8 cellular contexts compared by ENCODE assay signal in the genomic region with DNA sequence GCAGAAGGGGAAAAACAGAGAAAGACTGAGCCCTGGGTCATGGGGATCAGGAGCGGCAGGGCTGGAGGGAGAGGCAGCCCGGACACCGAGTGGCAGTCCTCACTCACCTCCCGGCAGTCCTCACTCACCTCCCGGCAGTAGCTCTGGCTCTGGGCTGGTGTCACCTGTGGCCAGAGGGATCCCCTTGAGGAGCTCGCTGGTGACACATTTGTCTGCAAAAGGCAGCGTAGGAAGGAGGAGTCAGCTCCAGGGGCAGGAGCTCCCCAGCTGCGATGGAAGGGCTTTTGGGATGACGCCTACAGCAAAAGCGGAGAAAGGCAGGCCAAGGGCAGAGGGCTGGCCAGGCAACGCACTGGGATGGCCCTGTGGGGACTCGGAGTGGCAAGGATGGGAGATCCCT. TPM values are rescaled to one million over a fixed set of nuclear protein-coding genes. Genes with fewer than 3 reads are reported as not detected.
A peak's percentile ranks its signal among the peaks of the same experiment; 100 is the strongest.
DNase-seq lines count a peak whose midpoint lies in the region; TF ChIP-seq lines count a peak whose summit lies in the region.

No MANE protein-coding gene starts in this region.

- peak overlapping the region; percentile 85 for H3K27ac Mint-ChIP-seq in activated CD4-positive, alpha-beta memory T cell treated with anti-CD3 and anti-CD28 coated beads, Interleukin-2, amount 10 ng/mL, durations not matched to agents 7 days and 5 days

- TF ChIP-seq CTCF in stomach (IDR thresholded peaks at IDR 0.05), result no peak

- TF ChIP-seq EP300 in stomach (IDR thresholded peaks at IDR 0.05), result no peak

- H3K27me3 ChIP-seq in iPS-15b (ENCODE audit: control insufficient read depth, insufficient read depth, low read length) (no peaks in the 10 kb centered on the region), stomach (no peaks in the 10 kb centered on the region)

- H3K4me3 ChIP-seq in iPS-15b (ENCODE audit: low read depth, low read length) (peak overlapping the region; percentile 96), stomach (peak overlapping the region; percentile 78 to 97 (median 87))

- no peak for TF ChIP-seq POLR2A in stomach (IDR thresholded peaks at IDR 0.05)

- no peaks in the 10 kb centered on the region for H3K27me3 Mint-ChIP-seq in activated CD4-positive, alpha-beta memory T cell treated with anti-CD3 and anti-CD28 coated beads, Interleukin-2, amount 10 ng/mL, durations not matched to agents 7 days and 5 days

- peaks cover 27% of the 10 kb centered on the region for H3K4me1 Mint-ChIP-seq in activated CD4-positive, alpha-beta memory T cell treated with anti-CD3 and anti-CD28 coated beads, Interleukin-2, amount 10 ng/mL, durations not matched to agents 7 days and 5 days

- POLR2A ChIA-PET in activated CD4-positive, alpha-beta memory T cell treated with anti-CD3 and anti-CD28 coated beads, Interleukin-2, amount 10 ng/mL, durations not matched to agents 7 days and 5 days (lab: Charles Lee), result interaction anchor here (0.5 to 10.1 kb wide), 8 partner anchors 10 to 982 kb away, joined by 3 to 96 read pairs (median 4); partner anchors contain the start of genes ANGPTL6, DNMT1 and PPAN

- H3K36me3 ChIP-seq in iPS-15b (ENCODE audit: control insufficient read depth, insufficient read depth, low read length), result peaks cover 36% of the 10 kb centered on the region
- peaks cover 43 to 48% (median 47%) of the 10 kb centered on the region in 4 donors for H3K36me3 ChIP-seq in stomach

- 27 to 36% (median 30%) methylated on average over 10 to 12 of the region's 12 CpGs for WGBS in stomach, 5 donors

- no peaks in the 10 kb centered on the region for H3K9me3 Mint-ChIP-seq in activated CD4-positive, alpha-beta memory T cell treated with anti-CD3 and anti-CD28 coated beads, Interleukin-2, amount 10 ng/mL, durations not matched to agents 7 days and 5 days

- H3K27ac ChIP-seq in stomach, result peak overlapping the region in 4 of 5 donors; percentile 74 to 86 (median 82)

- intact Hi-C loops in stomach (cut with DNase I; ENCODE audit: low total_unique reads), result loop anchor here (10.0 kb wide), 1 partner anchor 136 kb away; the partner anchor contains the start of gene MRPL4

- H3K36me3 Mint-ChIP-seq in activated CD4-positive, alpha-beta memory T cell treated with anti-CD3 and anti-CD28 coated beads, Interleukin-2, amount 10 ng/mL, durations not matched to agents 7 days and 5 days (ENCODE audit: low read depth), result peaks cover 34% of the 10 kb centered on the region

- H3K4me1 ChIP-seq in iPS-15b (ENCODE audit: control insufficient read depth, insufficient read depth, low read length) (no peaks in the 10 kb centered on the region), stomach (peaks cover 17 to 47% (median 31%) of the 10 kb centered on the region in 4 donors)

- CTCF ChIA-PET in activated CD4-positive, alpha-beta memory T cell treated with anti-CD3 and anti-CD28 coated beads, Interleukin-2, amount 10 ng/mL, durations not matched to agents 7 days and 5 days (lab: Charles Lee), result interaction anchor here (0.6 to 2.1 kb wide), 4 partner anchors 10 to 140 kb away, joined by 3 to 8 read pairs (median 4); no protein-coding TSS in a partner anchor

- peak overlapping the region; percentile 98 for H3K9ac ChIP-seq in iPS-15b (ENCODE audit: low read depth, low read length)

- peak overlapping the region; percentile 94 for H3K4me3 Mint-ChIP-seq in activated CD4-positive, alpha-beta memory T cell treated with anti-CD3 and anti-CD28 coated beads, Interleukin-2, amount 10 ng/mL, durations not matched to agents 7 days and 5 days

- DNase-seq in DMS53 (lab: John Stamatoyannopoulos, UW), result peak; percentile 48
- no peak for DNase-seq in DMS53 treated with DMSO at 0.1 percent for 48 hours (lab: John Stamatoyannopoulos, UW; ENCODE audit: unreplicated experiment)
- DNase-seq in activated CD4-positive, alpha-beta memory T cell treated with anti-CD3 and anti-CD28 coated beads, Interleukin-2, amount 10 ng/mL, durations not matched to agents 7 days and 5 days, result no peak
- no peak for DNase-seq in stomach
- DNase-seq in NCI-H2029 (lab: John Stamatoyannopoulos, UW), result no peak
- DNase-seq in ureter (ENCODE audit: low spot score), result no peak
- no peak for DNase-seq in cerebellar cortex (ENCODE audit: low spot score)

- H3K9me3 ChIP-seq in iPS-15b (ENCODE audit: control insufficient read depth, insufficient read depth, low read length) (no peaks in the 10 kb centered on the region), stomach (no peaks in the 10 kb centered on the region)

RNA-seq across cellular contexts. Expression of gene EIF3G, which starts 0.7 kb away (rescaled TPM):
- total RNA-seq in activated CD4-positive, alpha-beta memory T cell treated with anti-CD3 and anti-CD28 coated beads, Interleukin-2, amount 10 ng/mL, durations not matched to agents 7 days and 5 days, result 100 to 1,000 TPM; 202 to 203 TPM
- total RNA-seq in stomach (100 to 1,000 TPM; 144 to 324 (median 252) TPM), ureter (238 TPM)
- polyA plus RNA-seq in stomach, result 100 to 1,000 TPM; 206 to 324 (median 225) TPM

RNA-seq across cellular contexts. Expression of gene P2RY11, which starts 7.5 kb away (rescaled TPM):
- 10 to 100 TPM; 33.2 to 33.5 TPM for total RNA-seq in activated CD4-positive, alpha-beta memory T cell treated with anti-CD3 and anti-CD28 coated beads, Interleukin-2, amount 10 ng/mL, durations not matched to agents 7 days and 5 days
- total RNA-seq in stomach (10 to 100 TPM in 2 of 5 donors, 1 to 10 TPM in 3; 1.8 to 24.8 (median 3.2) TPM), ureter (25.6 TPM)
- 1 to 10 TPM; 4.9 to 7.8 (median 5.1) TPM for polyA plus RNA-seq in stomach

RNA-seq across cellular contexts. Expression of gene PPAN, which starts 12.8 kb away (rescaled TPM):
- total RNA-seq in activated CD4-positive, alpha-beta memory T cell treated with anti-CD3 and anti-CD28 coated beads, Interleukin-2, amount 10 ng/mL, durations not matched to agents 7 days and 5 days, result 10 to 100 TPM; 74.3 to 75.6 TPM
- total RNA-seq in stomach, result 10 to 100 TPM in 4 of 5 donors, 1 to 10 TPM in 1; 1.2 to 39.7 (median 20.4) TPM
- polyA plus RNA-seq in stomach, result 10 to 100 TPM; 33.8 to 52.3 (median 41.4) TPM
- 78.6 TPM for total RNA-seq in ureter

RNA-seq across cellular contexts. Expression of gene ANGPTL6, which starts 16.5 kb away (rescaled TPM):
- 1 to 10 TPM; 2.4 TPM for total RNA-seq in activated CD4-positive, alpha-beta memory T cell treated with anti-CD3 and anti-CD28 coated beads, Interleukin-2, amount 10 ng/mL, durations not matched to agents 7 days and 5 days
- total RNA-seq in stomach, result 1 to 10 TPM in 2 of 5 donors, not detected in 3; 5.1 to 5.2 TPM
- polyA plus RNA-seq in stomach, result 1 to 10 TPM in 1 of 3 donors, under 1 TPM in 2; 0.68 to 2.3 (median 0.75) TPM
- 0.81 TPM for total RNA-seq in ureter

RNA-seq across cellular contexts. Expression of gene SHFL, which starts 32.8 kb away (rescaled TPM):
- 100 to 1,000 TPM; 103 to 108 TPM for total RNA-seq in activated CD4-positive, alpha-beta memory T cell treated with anti-CD3 and anti-CD28 coated beads, Interleukin-2, amount 10 ng/mL, durations not matched to agents 7 days and 5 days
- total RNA-seq in stomach (10 to 100 TPM in 4 of 5 donors, 1 to 10 TPM in 1; 7.0 to 62.0 (median 21.4) TPM), ureter (44.6 TPM)
- 10 to 100 TPM; 25.3 to 34.1 (median 25.7) TPM for polyA plus RNA-seq in stomach
